In genomic region chr11:114262681-114263509, GRCh38 we compare ENCODE assay signal across 9 cellular contexts. TPM values are rescaled to one million over a fixed set of nuclear protein-coding genes. Genes with fewer than 3 reads are reported as not detected.
DNase-seq lines count a peak whose midpoint lies in the region; ATAC-seq and TF ChIP-seq lines count a peak whose summit lies in the region.
"Had no signal": no experiment of that assay in that cellular context is flagged by ENCODE, and none has a peak within 500 bp of the region (broad histone marks: within the 10 kb centered on the region; RNA-seq: fewer than 3 reads in every experiment).

No MANE protein-coding gene starts in this region.

- peaks cover 23% of the 10 kb centered on the region for H3K4me1 ChIP-seq in DOHH2 (ENCODE audit: control insufficient read depth, low read length)
- H3K4me1 ChIP-seq in Loucy (ENCODE audit: insufficient read depth, low read length, poor library complexity, severe bottlenecking) = peaks cover 18% of the 10 kb centered on the region
- no peaks in the 10 kb centered on the region for H3K4me1 ChIP-seq in SJCRH30
- H3K4me1 ChIP-seq in esophagus squamous epithelium = peaks cover 13 to 36% (median 26%) of the 10 kb centered on the region in 3 donors

- intact Hi-C loops in esophagus squamous epithelium (cut with DNase I) = loop anchor here (5.0 to 10.0 kb wide), 2 partner anchors 231 to 268 kb away; no protein-coding TSS in a partner anchor

- peaks cover 7 to 9% (median 8%) of the 10 kb centered on the region in 3 donors for H3K27me3 Mint-ChIP-seq in naive B cell

- no peaks in the 10 kb centered on the region for H3K36me3 Mint-ChIP-seq in naive B cell

- H3F3A ChIP-seq in DOHH2 (ENCODE audit: control insufficient read depth, insufficient read depth) (no peaks in the 10 kb centered on the region), Loucy (ENCODE audit: low read depth) (no peaks in the 10 kb centered on the region)

- ATAC-seq in naive B cell (ENCODE audit: low read depth in 2 of 2) = peak; percentile 9 to 31
- ATAC-seq in GM21723 (IDR thresholded peaks at IDR 0.05; ENCODE audit: unreplicated experiment) = no peak
- no peak for ATAC-seq in GM18505 (IDR thresholded peaks at IDR 0.05; ENCODE audit: unreplicated experiment)

- H3K4me2 ChIP-seq in DOHH2 (ENCODE audit: low read length) (no peak overlapping the region), Loucy (ENCODE audit: low read depth, low read length, poor library complexity, severe bottlenecking) (no peak overlapping the region)

- H3K9ac ChIP-seq in Loucy (ENCODE audit: low read depth, low read length, poor library complexity, severe bottlenecking) = no peak overlapping the region

- H3K9me3 Mint-ChIP-seq in naive B cell = no peaks in the 10 kb centered on the region
- H3K9me3 Mint-ChIP-seq: T-helper 1 cell treated with Interleukin-12 subunit alpha and Interleukin-12 subunit beta and Interleukin-4 antibody, amounts not matched to agents 30 μg/mL and 1 μg/mL, for 36 hours had no signal

- no peak overlapping the region for H3K4me3 Mint-ChIP-seq in naive B cell
- H3K4me3 Mint-ChIP-seq: T-helper 1 cell treated with Interleukin-12 subunit alpha and Interleukin-12 subunit beta and Interleukin-4 antibody, amounts not matched to agents 30 μg/mL and 1 μg/mL, for 36 hours had no signal

- H3K27me3 ChIP-seq in DOHH2 (ENCODE audit: control insufficient read depth, low read length) = peaks cover 5% of the 10 kb centered on the region; the same call in 1 of the 2 replicates
- H3K27me3 ChIP-seq in Loucy (ENCODE audit: insufficient read depth, low read length, poor library complexity, severe bottlenecking) = no peaks in the 10 kb centered on the region
- no peaks in the 10 kb centered on the region for H3K27me3 ChIP-seq in SJCRH30
- peaks cover 0 to 3% (median 0%) of the 10 kb centered on the region in 4 donors for H3K27me3 ChIP-seq in esophagus squamous epithelium

- DNase-seq in SJCRH30 = peak; percentile 29 to 59
- no peak for DNase-seq in esophagus squamous epithelium (lab: John Stamatoyannopoulos, UW)
- DNase-seq in naive B cell = peak; percentile 40
- DNase-seq in putamen (ENCODE audit: low spot score) = no peak

- peak; percentile 64 for TF ChIP-seq CTCF in DOHH2 (IDR thresholded peaks at IDR 0.05; ENCODE audit: low read depth, low read length, poor library complexity, severe bottlenecking)
- peak; percentile 90 for TF ChIP-seq CTCF in Loucy (conservative IDR thresholded peaks at IDR 0.05; ENCODE audit: low read length)
- TF ChIP-seq CTCF in esophagus squamous epithelium (IDR thresholded peaks at IDR 0.05) = peak in 4 of 6 experiments; percentile 50 to 60 (median 56)

- 25 to 36% methylated on average over 6 to 9 of the region's 9 CpGs for WGBS in esophagus squamous epithelium, 2 donors

- H4K20me1 ChIP-seq in DOHH2 (ENCODE audit: control insufficient read depth, insufficient read depth, low read depth, low read length) (no peaks in the 10 kb centered on the region), Loucy (ENCODE audit: insufficient read depth, low read length, poor library complexity, severe bottlenecking) (no peaks in the 10 kb centered on the region)

- H3K36me3 ChIP-seq in DOHH2 (ENCODE audit: control insufficient read depth, low read length) (no peaks in the 10 kb centered on the region), Loucy (ENCODE audit: insufficient read depth, low read length) (no peaks in the 10 kb centered on the region), SJCRH30 (no peaks in the 10 kb centered on the region), esophagus squamous epithelium (no peaks in the 10 kb centered on the region)

- no peak overlapping the region for H3K4me3 ChIP-seq in DOHH2 (ENCODE audit: low read length)
- no peak overlapping the region for H3K4me3 ChIP-seq in Loucy (ENCODE audit: low read length, poor library complexity, severe bottlenecking)
- no peak overlapping the region for H3K4me3 ChIP-seq in SJCRH30
- no peak overlapping the region for H3K4me3 ChIP-seq in esophagus squamous epithelium

- H3K9me2 ChIP-seq in DOHH2 (replicated peaks; ENCODE audit: control insufficient read depth, low read length) = no peaks in the 10 kb centered on the region
- no peaks in the 10 kb centered on the region for H3K9me2 ChIP-seq in Loucy (replicated peaks; ENCODE audit: low read depth, low read length)

- 0 out of 2 replicates have a peak overlapping the region, but pooled peaks have one; percentile 11 for H2AFZ ChIP-seq in Loucy (ENCODE audit: low read length)

- no peak overlapping the region for H3K27ac Mint-ChIP-seq in naive B cell
- H3K27ac Mint-ChIP-seq: T-helper 1 cell treated with Interleukin-12 subunit alpha and Interleukin-12 subunit beta and Interleukin-4 antibody, amounts not matched to agents 30 μg/mL and 1 μg/mL, for 36 hours had no signal

- TF ChIP-seq POLR2A in esophagus squamous epithelium (IDR thresholded peaks at IDR 0.05) (peak in 1 of 4 donors; percentile 7), GM18505 (IDR thresholded peaks at IDR 0.05; ENCODE audit: borderline replicate concordance, extremely low read depth, insufficient read depth, insufficient read length) (no peak)

- peaks cover 23 to 29% (median 24%) of the 10 kb centered on the region in 3 donors for H3K4me1 Mint-ChIP-seq in naive B cell

- H3K79me2 ChIP-seq in DOHH2 (ENCODE audit: control insufficient read depth, low read length) (no peaks in the 10 kb centered on the region), Loucy (ENCODE audit: insufficient read depth, low read length) (no peaks in the 10 kb centered on the region)

- H3K9me3 ChIP-seq in DOHH2 (ENCODE audit: control insufficient read depth, insufficient read depth, low read length) (no peaks in the 10 kb centered on the region), Loucy (ENCODE audit: insufficient read depth, low read depth, low read length) (no peaks in the 10 kb centered on the region), SJCRH30 (replicated peaks) (no peaks in the 10 kb centered on the region), esophagus squamous epithelium (no peaks in the 10 kb centered on the region)

- H3K27ac ChIP-seq in DOHH2 (ENCODE audit: low read depth, low read length) (no peak overlapping the region), SJCRH30 (no peak overlapping the region), esophagus squamous epithelium (no peak overlapping the region)

RNA-seq across cellular contexts. Expression of gene NNMT, which starts 33.3 kb away (rescaled TPM):
- total RNA-seq in SJCRH30 (2014; rRNA removed; shearing (Covaris generic)) = 51.2 and 59.6 TPM in 2 replicates
- 100 to 1,000 TPM in 1 of 4 donors, 10 to 100 TPM in 2, 1 to 10 TPM in 1; 4.1 to 142 (median 56.8) TPM for total RNA-seq in esophagus squamous epithelium
- under 1 TPM in 1 of 6 donors, not detected in 5; 0.64 TPM for polyA plus RNA-seq in naive B cell (ENCODE audit: low read depth in 6 of 6)

Comparison
In these comparisons a context has a peak if more than half of its experiments do, and no peak if none do; other contexts are left out.
1. DNase-seq: peak in SJCRH30 (2 of 2) and naive B cell (single experiment); none in esophagus squamous epithelium (single experiment) and putamen (single experiment).
2. ATAC-seq: peak in naive B cell (2 of 2); none in GM21723 (single experiment) and GM18505 (single experiment).
3. Peak in every context shown above with its lines, with median percentiles within 50 percentile points of each other: CTCF ChIP-seq.